In the genomic region with DNA sequence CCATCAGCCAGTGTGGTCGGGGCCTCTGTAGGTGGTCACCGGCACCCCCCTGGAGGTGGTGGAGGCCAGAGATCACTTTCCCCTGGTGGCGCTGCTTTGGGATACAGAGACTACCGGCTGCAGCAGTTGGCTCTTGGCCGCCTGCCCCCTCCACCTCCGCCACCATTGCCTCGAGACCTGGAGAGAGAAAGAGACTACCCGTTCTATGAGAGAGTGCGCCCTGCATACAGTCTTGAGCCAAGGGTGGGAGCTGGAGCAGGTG, we compare ENCODE assay signal across 8 cellular contexts. TPM values are rescaled to one million over a fixed set of nuclear protein-coding genes. Genes with fewer than 3 reads are reported as not detected.
A peak's percentile ranks its signal among the peaks of the same experiment; 100 is the strongest.
DNase-seq lines count a peak whose midpoint lies in the region; ATAC-seq and TF ChIP-seq lines count a peak whose summit lies in the region.

No MANE protein-coding gene starts in this region.

- H3K36me3 Mint-ChIP-seq in Calu3 (ENCODE audit: insufficient read depth, unreplicated experiment) = peaks cover 31% of the 10 kb centered on the region
- H3K36me3 Mint-ChIP-seq in WTC11 = peaks cover 43% of the 10 kb centered on the region

- H3K27ac ChIP-seq in MM.1S (ENCODE audit: low read length) = peak overlapping the region; percentile 99; the same call in 1 of the 2 replicates
- peak overlapping the region; percentile 99 for H3K27ac ChIP-seq in fibroblast of lung (ENCODE audit: insufficient read depth, low read length)
- H3K27ac ChIP-seq in parathyroid adenoma = peak overlapping the region; percentile 85

- POLR2A ChIA-PET in WTC11 (lab: Charles Lee) = interaction anchor here (0.9 to 2.0 kb wide), 4 partner anchors 9 to 131 kb away, joined by 3 to 5 read pairs (median 4); partner anchors contain the start of gene KCNC4

- H4K20me1 ChIP-seq in MM.1S (ENCODE audit: insufficient read depth, low read length) (peaks cover 19% of the 10 kb centered on the region), fibroblast of lung (ENCODE audit: control insufficient read depth, extremely low read depth, insufficient read depth, low read length) (no peaks in the 10 kb centered on the region)

- H2AFZ ChIP-seq in MM.1S (ENCODE audit: low read length) (no peak overlapping the region), fibroblast of lung (ENCODE audit: low read length) (no peak overlapping the region), parathyroid adenoma (peak overlapping the region; percentile 82)

- intact Hi-C loops in Calu3 (cut with micrococcal nuclease; ENCODE audit: unreplicated experiment) = no loop called here

- H3K27me3 Mint-ChIP-seq in Calu3 (ENCODE audit: unreplicated experiment) = no peaks in the 10 kb centered on the region
- no peaks in the 10 kb centered on the region for H3K27me3 Mint-ChIP-seq in WTC11 (ENCODE audit: low read depth)

- TSS peak; percentile 12 for BruUV-seq in Calu3 (replicated peaks; lab: Mats Ljungman, UMichigan)

- H3K27me3 ChIP-seq in MM.1S (replicated peaks; ENCODE audit: insufficient read depth, low read length) = no peaks in the 10 kb centered on the region
- H3K27me3 ChIP-seq in fibroblast of lung (ENCODE audit: control insufficient read depth, insufficient read depth, low read length) = no peaks in the 10 kb centered on the region
- no peaks in the 10 kb centered on the region for H3K27me3 ChIP-seq in parathyroid adenoma (ENCODE audit: control insufficient read depth, insufficient read depth, low read length)

- H3K9me3 ChIP-seq in MM.1S (replicated peaks; ENCODE audit: insufficient read depth, low read length) (no peaks in the 10 kb centered on the region), fibroblast of lung (ENCODE audit: control insufficient read depth, insufficient read depth, low read depth, low read length) (no peaks in the 10 kb centered on the region), parathyroid adenoma (ENCODE audit: control insufficient read depth, low read length) (no peaks in the 10 kb centered on the region)

- H3K4me1 ChIP-seq in MM.1S (ENCODE audit: low read length) (peaks cover 10% of the 10 kb centered on the region; the same call in 1 of the 2 replicates), fibroblast of lung (ENCODE audit: control insufficient read depth, extremely low read depth, insufficient read depth, low read length) (peaks cover 19% of the 10 kb centered on the region), parathyroid adenoma (peaks cover 13% of the 10 kb centered on the region)

- H3K27ac Mint-ChIP-seq in Calu3 (ENCODE audit: unreplicated experiment) = no peak overlapping the region
- H3K27ac Mint-ChIP-seq in WTC11 = no peak overlapping the region; the same call in 1 of the 2 replicates

- peak; percentile 16 for DNase-seq in Calu3
- no peak for DNase-seq in MM.1S
- DNase-seq in fibroblast of lung (ENCODE audit: low read depth in 2 of 2) = peak in 1 of 2 donors; percentile 1
- DNase-seq in WTC11 (ENCODE audit: low spot score) = no peak
- DNase-seq in GDM1 (lab: John Stamatoyannopoulos, UW) = no peak

- H3K4me3 ChIP-seq in MM.1S (ENCODE audit: low read length) = peak overlapping the region; percentile 88
- H3K4me3 ChIP-seq in fibroblast of lung (replicated peaks in 1 of 4; ENCODE audit: control extremely low read depth in 1 of 4, insufficient read depth in 1 of 4, low read depth in 3 of 4, low read length in 4 of 4) = peak overlapping the region; percentile 81 to 99 (median 97)
- H3K4me3 ChIP-seq in parathyroid adenoma (ENCODE audit: low read depth, low read length) = peak overlapping the region; percentile 97

- H3K4me1 Mint-ChIP-seq in Calu3 (ENCODE audit: low read depth, unreplicated experiment) (peaks cover 35% of the 10 kb centered on the region), WTC11 (peaks cover 61% of the 10 kb centered on the region)

- H3K36me3 ChIP-seq in MM.1S (replicated peaks; ENCODE audit: insufficient read depth, low read length) = no peaks in the 10 kb centered on the region; the same call in none of the 2 replicates
- peaks cover 16% of the 10 kb centered on the region for H3K36me3 ChIP-seq in fibroblast of lung (ENCODE audit: control insufficient read depth, insufficient read depth, low read length)
- no peaks in the 10 kb centered on the region for H3K36me3 ChIP-seq in parathyroid adenoma (ENCODE audit: control insufficient read depth, insufficient read depth, low read length)

- H3K4me2 ChIP-seq in MM.1S (ENCODE audit: low read depth, low read length) (peak overlapping the region; percentile 76), fibroblast of lung (ENCODE audit: extremely low read depth, insufficient read depth, low read length) (peak overlapping the region; percentile 96), parathyroid adenoma (ENCODE audit: low read length) (peak overlapping the region; percentile 86)

- no peak for ATAC-seq in HG02678 (IDR thresholded peaks at IDR 0.05; ENCODE audit: unreplicated experiment)
- no peak for ATAC-seq in WTC11
- no peak for ATAC-seq in HG02870 (IDR thresholded peaks at IDR 0.05; ENCODE audit: unreplicated experiment)

- H3K9me2 ChIP-seq in MM.1S (replicated peaks; ENCODE audit: insufficient read depth, low read length) = no peaks in the 10 kb centered on the region

- H3F3A ChIP-seq in MM.1S (ENCODE audit: insufficient read depth, low read length) = peaks cover 6% of the 10 kb centered on the region

- peaks cover 58% of the 10 kb centered on the region for H3K79me2 ChIP-seq in MM.1S (ENCODE audit: low read length)
- peaks cover 58% of the 10 kb centered on the region for H3K79me2 ChIP-seq in fibroblast of lung (ENCODE audit: control insufficient read depth, insufficient read depth, low read length)
- peaks cover 10% of the 10 kb centered on the region for H3K79me2 ChIP-seq in parathyroid adenoma

- peak overlapping the region; percentile 94; the same call in 1 of the 2 replicates for H3K9ac ChIP-seq in MM.1S (ENCODE audit: low read length)
- H3K9ac ChIP-seq in fibroblast of lung (ENCODE audit: insufficient read depth, low read length) = peak overlapping the region; percentile 98
- no peak overlapping the region for H3K9ac ChIP-seq in parathyroid adenoma

- H3K4me3 Mint-ChIP-seq in Calu3 (ENCODE audit: low read depth, unreplicated experiment) = no peak overlapping the region
- H3K4me3 Mint-ChIP-seq in WTC11 = no peak overlapping the region

- H3K9me3 Mint-ChIP-seq in Calu3 (ENCODE audit: low read depth, unreplicated experiment) = no peaks in the 10 kb centered on the region
- peaks cover 9% of the 10 kb centered on the region for H3K9me3 Mint-ChIP-seq in WTC11

- TF ChIP-seq CTCF in Calu3 (IDR thresholded peaks at IDR 0.05; ENCODE audit: unreplicated experiment) (no peak), MM.1S (IDR thresholded peaks at IDR 0.05; ENCODE audit: low read length) (no peak), fibroblast of lung (conservative IDR thresholded peaks at IDR 0.05 in 1 of 2, IDR thresholded peaks at IDR 0.05 in 1 of 2; ENCODE audit: low read depth in 1 of 2, low read length in 2 of 2) (no peak), parathyroid adenoma (IDR thresholded peaks at IDR 0.05) (no peak), WTC11 (IDR thresholded peaks at IDR 0.05) (no peak)

- CTCF ChIA-PET in Calu3 (lab: Charles Lee) (no interaction called here), WTC11 (lab: Charles Lee) (interaction anchor here (0.5 to 6.1 kb wide), 4 partner anchors 12 to 132 kb away, joined by 4 to 100 read pairs (median 26); partner anchors contain the start of gene KCNC4)

TF ChIP-seq in WTC11, 78 proteins besides CTCF, POLR2A, EP300 and RAD21:
- TF ChIP-seq SP1 (CRISPR knock-in tag; conservative IDR thresholded peaks at IDR 0.05) (no peak), HMGA2 (CRISPR knock-in tag; IDR thresholded peaks at IDR 0.05) (no peak), NFYB (CRISPR knock-in tag; conservative IDR thresholded peaks at IDR 0.05; ENCODE audit: low read depth) (no peak), ZNF671 (CRISPR knock-in tag; IDR thresholded peaks at IDR 0.05) (no peak), GRHL2 (CRISPR knock-in tag; IDR thresholded peaks at IDR 0.05; ENCODE audit: insufficient replicate concordance, severe bottlenecking) (no peak)
- TF ChIP-seq, protein P1, sequence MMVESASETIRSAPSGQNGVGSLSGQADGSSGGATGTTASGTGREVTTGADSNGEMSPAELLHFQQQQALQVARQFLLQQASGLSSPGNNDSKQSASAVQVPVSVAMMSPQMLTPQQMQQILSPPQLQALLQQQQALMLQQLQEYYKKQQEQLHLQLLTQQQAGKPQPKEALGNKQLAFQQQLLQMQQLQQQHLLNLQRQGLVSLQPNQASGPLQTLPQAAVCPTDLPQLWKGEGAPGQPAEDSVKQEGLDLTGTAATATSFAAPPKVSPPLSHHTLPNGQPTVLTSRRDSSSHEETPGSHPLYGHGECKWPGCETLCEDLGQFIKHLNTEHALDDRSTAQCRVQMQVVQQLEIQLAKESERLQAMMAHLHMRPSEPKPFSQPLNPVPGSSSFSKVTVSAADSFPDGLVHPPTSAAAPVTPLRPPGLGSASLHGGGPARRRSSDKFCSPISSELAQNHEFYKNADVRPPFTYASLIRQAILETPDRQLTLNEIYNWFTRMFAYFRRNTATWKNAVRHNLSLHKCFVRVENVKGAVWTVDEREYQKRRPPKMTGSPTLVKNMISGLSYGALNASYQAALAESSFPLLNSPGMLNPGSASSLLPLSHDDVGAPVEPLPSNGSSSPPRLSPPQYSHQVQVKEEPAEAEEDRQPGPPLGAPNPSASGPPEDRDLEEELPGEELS (CRISPR knock-in tag; IDR thresholded peaks at IDR 0.05) = no peak
- TF ChIP-seq, protein P2, sequence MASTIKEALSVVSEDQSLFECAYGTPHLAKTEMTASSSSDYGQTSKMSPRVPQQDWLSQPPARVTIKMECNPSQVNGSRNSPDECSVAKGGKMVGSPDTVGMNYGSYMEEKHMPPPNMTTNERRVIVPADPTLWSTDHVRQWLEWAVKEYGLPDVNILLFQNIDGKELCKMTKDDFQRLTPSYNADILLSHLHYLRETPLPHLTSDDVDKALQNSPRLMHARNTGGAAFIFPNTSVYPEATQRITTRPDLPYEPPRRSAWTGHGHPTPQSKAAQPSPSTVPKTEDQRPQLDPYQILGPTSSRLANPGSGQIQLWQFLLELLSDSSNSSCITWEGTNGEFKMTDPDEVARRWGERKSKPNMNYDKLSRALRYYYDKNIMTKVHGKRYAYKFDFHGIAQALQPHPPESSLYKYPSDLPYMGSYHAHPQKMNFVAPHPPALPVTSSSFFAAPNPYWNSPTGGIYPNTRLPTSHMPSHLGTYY (CRISPR knock-in tag; IDR thresholded peaks at IDR 0.05) = no peak

RNA-seq across cellular contexts. Expression of gene RBM15, which starts 1.0 kb away (rescaled TPM):
- total RNA-seq in Calu3 (2022) (35.6 and 36.7 TPM in 2 replicates), fibroblast of lung (25.9 and 26.5 TPM in 2 replicates), WTC11 (2021) (43.5 to 50.6 TPM (median 44.8 TPM) in 3 replicates)
- 8.4 and 10.7 TPM in 2 replicates for polyA plus RNA-seq in fibroblast of lung
- 4.1 and 4.2 TPM in 2 replicates for polyA plus RNA-seq in fibroblast of lung (2012)
- polyA minus RNA-seq in fibroblast of lung (ENCODE audit: low replicate concordance) = 40.5 and 54.2 TPM in 2 replicates

RNA-seq across cellular contexts. Expression of gene SLC16A4, which starts 50.7 kb away (rescaled TPM):
- total RNA-seq in Calu3 (2022) (0.83 and 1.2 TPM in 2 replicates), fibroblast of lung (42.6 and 64.4 TPM in 2 replicates), WTC11 (2021) (0.11 to 0.30 TPM (median 0.28 TPM) in 3 replicates)
- polyA plus RNA-seq in fibroblast of lung = 32.8 and 91.9 TPM in 2 replicates
- polyA plus RNA-seq in fibroblast of lung (2012) = 15.5 and 40.3 TPM in 2 replicates
- polyA minus RNA-seq in fibroblast of lung (ENCODE audit: low replicate concordance) = 16.4 and 30.2 TPM in 2 replicates

Comparison
In these comparisons a context has a peak if more than half of its experiments do, and no peak if none do; other contexts are left out.
1. RNA of gene SLC16A4, which starts 50.7 kb away (total RNA-seq): 42.6 to 64.4 TPM in fibroblast of lung; 0.83 to 1.2 TPM in Calu3 and 0.11 to 0.30 TPM in WTC11; every median in the first group is over 10 times any median in the second.
2. Peak in every context shown above with its lines, with median percentiles within 50 percentile points of each other: H3K27ac ChIP-seq, H3K4me2 ChIP-seq and H3K4me3 ChIP-seq.